In genomic region chr17:76523084-76524037, GRCh38 we compare ENCODE assay signal across 8 cellular contexts. TPM values are rescaled to one million over a fixed set of nuclear protein-coding genes. Genes with fewer than 3 reads are reported as not detected.
DNase-seq lines count a peak whose midpoint lies in the region; ATAC-seq and TF ChIP-seq lines count a peak whose summit lies in the region.

No MANE protein-coding gene starts in this region.

- H3K27ac Mint-ChIP-seq in activated CD8-positive, alpha-beta T cell treated with anti-CD3 and anti-CD28 coated beads, Interleukin-2, amount 10 ng/mL, durations not matched to agents 7 days and 5 days = peak overlapping the region; percentile 65
- peak overlapping the region; percentile 25 to 76 for H3K27ac Mint-ChIP-seq in effector memory CD8-positive, alpha-beta T cell

- H3K9me3 Mint-ChIP-seq in activated CD8-positive, alpha-beta T cell treated with anti-CD3 and anti-CD28 coated beads, Interleukin-2, amount 10 ng/mL, durations not matched to agents 7 days and 5 days (ENCODE audit: insufficient read depth) = no peaks in the 10 kb centered on the region
- no peaks in the 10 kb centered on the region for H3K9me3 Mint-ChIP-seq in effector memory CD8-positive, alpha-beta T cell

- in situ Hi-C loops in HAP-1 (cut with MboI; ENCODE audit: low sequenced_read_pairs) = loop anchor here (10.0 kb wide), 1 partner anchor 101 kb away; no protein-coding TSS in a partner anchor

- no peaks in the 10 kb centered on the region for H3K36me3 ChIP-seq in HAP-1 (replicated peaks)
- no peaks in the 10 kb centered on the region for H3K36me3 ChIP-seq in mucosa of descending colon (ENCODE audit: low read depth)

- POLR2A ChIA-PET in activated CD8-positive, alpha-beta T cell treated with anti-CD3 and anti-CD28 coated beads, Interleukin-2, amount 10 ng/mL, durations not matched to agents 7 days and 5 days (lab: Charles Lee) = interaction anchor here (1.4 to 1.5 kb wide), 2 partner anchors 23 to 34 kb away, joined by 3 to 4 read pairs; no protein-coding TSS in a partner anchor

- H3K27me3 ChIP-seq in HAP-1 (ENCODE audit: low read depth) = no peaks in the 10 kb centered on the region

- intact Hi-C loops in mucosa of descending colon (cut with DNase I, micrococcal nuclease) = no loop called here

- no peaks in the 10 kb centered on the region for H3K36me3 Mint-ChIP-seq in activated CD8-positive, alpha-beta T cell treated with anti-CD3 and anti-CD28 coated beads, Interleukin-2, amount 10 ng/mL, durations not matched to agents 7 days and 5 days (ENCODE audit: low read depth)
- peaks cover 6% of the 10 kb centered on the region for H3K36me3 Mint-ChIP-seq in effector memory CD8-positive, alpha-beta T cell (ENCODE audit: insufficient read depth)

- no peaks in the 10 kb centered on the region for H3K9me3 ChIP-seq in HAP-1
- H3K9me3 ChIP-seq in mucosa of descending colon = no peaks in the 10 kb centered on the region

- CTCF ChIA-PET in activated CD8-positive, alpha-beta T cell treated with anti-CD3 and anti-CD28 coated beads, Interleukin-2, amount 10 ng/mL, durations not matched to agents 7 days and 5 days (lab: Charles Lee) = interaction anchor here (0.6 to 7.1 kb wide), 49 partner anchors 9 to 193 kb away, joined by 3 to 88 read pairs (median 5); partner anchors contain the start of genes PRCD, RHBDF2, ST6GALNAC2 and UBE2O

- ATAC-seq in activated CD8-positive, alpha-beta T cell treated with anti-CD3 and anti-CD28 coated beads, Interleukin-2, amount 10 ng/mL, durations not matched to agents 7 days and 5 days = peak; percentile 88
- peak; percentile 86 for ATAC-seq in effector memory CD8-positive, alpha-beta T cell (replicated peaks)
- peak; percentile 85 for ATAC-seq in mucosa of descending colon

- H3K4me3 ChIP-seq in HAP-1 (no peak overlapping the region), mucosa of descending colon (no peak overlapping the region)

- no peaks in the 10 kb centered on the region for H3K27me3 Mint-ChIP-seq in activated CD8-positive, alpha-beta T cell treated with anti-CD3 and anti-CD28 coated beads, Interleukin-2, amount 10 ng/mL, durations not matched to agents 7 days and 5 days (ENCODE audit: low read depth)
- H3K27me3 Mint-ChIP-seq in effector memory CD8-positive, alpha-beta T cell = no peaks in the 10 kb centered on the region

- no peaks in the 10 kb centered on the region for H3K4me1 ChIP-seq in HAP-1
- H3K4me1 ChIP-seq in mucosa of descending colon (ENCODE audit: low read depth) = peaks cover 15% of the 10 kb centered on the region

- H3K4me1 Mint-ChIP-seq in activated CD8-positive, alpha-beta T cell treated with anti-CD3 and anti-CD28 coated beads, Interleukin-2, amount 10 ng/mL, durations not matched to agents 7 days and 5 days (ENCODE audit: low read depth) = peaks cover 28% of the 10 kb centered on the region
- H3K4me1 Mint-ChIP-seq in effector memory CD8-positive, alpha-beta T cell (ENCODE audit: low read depth in 2 of 2) = peaks cover 32 to 34% of the 10 kb centered on the region in 2 donors

- TF ChIP-seq CTCF in mucosa of descending colon (IDR thresholded peaks at IDR 0.05) = peak; percentile 100

- H3K4me3 Mint-ChIP-seq in activated CD8-positive, alpha-beta T cell treated with anti-CD3 and anti-CD28 coated beads, Interleukin-2, amount 10 ng/mL, durations not matched to agents 7 days and 5 days = peak overlapping the region; percentile 51
- peak overlapping the region in 1 of 2 donors; percentile 65 for H3K4me3 Mint-ChIP-seq in effector memory CD8-positive, alpha-beta T cell

- DNase-seq in C1 segment of cervical spinal cord (lab: John Stamatoyannopoulos, UW) (peak in 12 of 14 donors; percentile 24 to 75 (median 54)), HAP-1 (ENCODE audit: low spot score in 2 of 2) (peak; percentile 52 to 86), NCI-H460 (ENCODE audit: extremely low read depth, low read depth) (peak; percentile 60), mucosa of descending colon (peak; percentile 79 to 88 (median 85)), middle frontal gyrus (ENCODE audit: extremely low spot score, low spot score) (no peak)
- DNase-seq in activated CD8-positive, alpha-beta T cell treated with anti-CD3 and anti-CD28 coated beads, Interleukin-2, amount 10 ng/mL, durations not matched to agents 7 days and 5 days = peak; percentile 86
- peak; percentile 76 to 83 (median 80) for DNase-seq in effector memory CD8-positive, alpha-beta T cell
- DNase-seq in stimulated activated CD8-positive, alpha-beta memory T cell treated with anti-CD3 and anti-CD28 coated beads, Interleukin-4, amount 100 ng/mL, for 24 hours (ENCODE audit: low read depth) = peak; percentile 66

RNA-seq across cellular contexts. Expression of gene CYGB, which starts 14.1 kb away (rescaled TPM):
- 2.8 TPM in 2 replicates for total RNA-seq in NCI-H460 (2014; rRNA removed; shearing (Covaris generic))
- polyA plus RNA-seq in NCI-H460 (2014; cell fraction: nucleus; rRNA removed) = 5.3 and 21.1 TPM in 2 replicates
- under 1 TPM in 1 of 2 experiments, not detected in 1; 0.40 TPM for total RNA-seq in activated CD8-positive, alpha-beta T cell treated with anti-CD3 and anti-CD28 coated beads, Interleukin-2, amount 10 ng/mL, durations not matched to agents 7 days and 5 days
- 10 to 100 TPM; 10.6 to 24.0 (median 15.1) TPM for total RNA-seq in mucosa of descending colon

RNA-seq across cellular contexts. Expression of gene PRCD, which starts 16.5 kb away (rescaled TPM):
- not detected in 2 replicates for total RNA-seq in NCI-H460 (2014; rRNA removed; shearing (Covaris generic))
- not detected in 2 replicates for polyA plus RNA-seq in NCI-H460 (2014; cell fraction: nucleus; rRNA removed)
- not detected for total RNA-seq in activated CD8-positive, alpha-beta T cell treated with anti-CD3 and anti-CD28 coated beads, Interleukin-2, amount 10 ng/mL, durations not matched to agents 7 days and 5 days
- total RNA-seq in mucosa of descending colon = 1 to 10 TPM; 1.0 to 4.8 (median 1.6) TPM

RNA-seq across cellular contexts. Expression of gene RHBDF2, which starts 22.1 kb away (rescaled TPM):
- 21.5 and 28.1 TPM in 2 replicates for total RNA-seq in NCI-H460 (2014; rRNA removed; shearing (Covaris generic))
- polyA plus RNA-seq in NCI-H460 (2014; cell fraction: nucleus; rRNA removed) = 20.2 and 27.7 TPM in 2 replicates
- total RNA-seq in activated CD8-positive, alpha-beta T cell treated with anti-CD3 and anti-CD28 coated beads, Interleukin-2, amount 10 ng/mL, durations not matched to agents 7 days and 5 days = 10 to 100 TPM; 51.4 to 52.1 TPM
- total RNA-seq in mucosa of descending colon = 10 to 100 TPM; 11.2 to 20.8 (median 18.9) TPM

RNA-seq across cellular contexts. Expression of gene AANAT, which starts 56.0 kb away (rescaled TPM):
- not detected in 2 replicates for total RNA-seq in NCI-H460 (2014; rRNA removed; shearing (Covaris generic))
- polyA plus RNA-seq in NCI-H460 (2014; cell fraction: nucleus; rRNA removed) = 0.89 TPM in 1 of 2 replicates, not detected in the other
- total RNA-seq in activated CD8-positive, alpha-beta T cell treated with anti-CD3 and anti-CD28 coated beads, Interleukin-2, amount 10 ng/mL, durations not matched to agents 7 days and 5 days = not detected
- not detected for total RNA-seq in mucosa of descending colon
